15 cellular contexts compared by ENCODE assay signal in the genomic region with DNA sequence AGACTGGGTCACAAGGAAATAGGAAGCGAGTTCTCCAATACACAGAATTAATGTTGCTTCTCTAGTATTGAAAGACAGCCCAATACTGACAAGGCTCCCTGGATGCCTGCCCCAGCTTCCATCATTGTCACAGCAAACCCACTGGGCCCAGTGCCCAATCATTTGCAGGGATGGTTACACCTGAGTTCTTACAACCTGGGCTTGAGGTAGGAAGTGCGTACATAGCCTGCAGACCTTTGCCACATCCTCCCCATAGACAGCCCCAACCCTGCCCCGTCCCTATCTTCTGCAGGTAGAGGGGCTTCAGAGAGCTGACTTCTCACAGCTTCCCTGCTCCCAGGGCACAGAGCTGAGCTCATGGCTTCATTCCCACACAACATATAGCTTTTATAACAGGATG.
"Had no signal": no experiment of that assay in that cellular context is flagged by ENCODE, and none has a peak within 500 bp of the region (broad histone marks: within the 10 kb centered on the region; RNA-seq: fewer than 3 reads in every experiment).

No MANE protein-coding gene starts in this region.

- H3K4me3 ChIP-seq: adrenal gland, transverse colon, vagina had no signal

- H3K9me3 ChIP-seq: adrenal gland, neutrophil, transverse colon, vagina had no signal

- H3K27me3 ChIP-seq: adrenal gland, neutrophil, transverse colon, vagina had no signal

- H3K27ac ChIP-seq: adrenal gland, neutrophil, transverse colon, vagina had no signal

- DNase-seq: activated CD4-positive, alpha-beta memory T cell treated with anti-CD3 and anti-CD28 coated beads for 36 hours; activated CD4-positive, alpha-beta T cell treated with anti-CD3 and anti-CD28 coated beads for 1 hour; activated CD8-positive, alpha-beta memory T cell treated with anti-CD3 and anti-CD28 coated beads, Interleukin-2, amount 50 U/mL, for 4 hours; activated naive CD4-positive, alpha-beta T cell treated with anti-CD3 and anti-CD28 coated beads, Interleukin-2, amount 10 ng/mL, durations not matched to agents 7 days and 5 days; adrenal gland; foreskin fibroblast; hippocampal formation; midbrain; stimulated activated CD4-positive, alpha-beta T cell treated with anti-CD3 and anti-CD28 coated beads, Interleukin-12 subunit alpha, Interleukin-12 subunit beta, amount 100 ng/mL, for 4 hours; stimulated activated CD4-positive, alpha-beta T cell treated with anti-CD3 and anti-CD28 coated beads, Interleukin-2, amount 100 ng/mL, for 24 hours; transverse colon had no signal

- H3K4me1 ChIP-seq: adrenal gland, vagina had no signal

- H3K4me3 Mint-ChIP-seq: activated CD4-positive, alpha-beta memory T cell treated with anti-CD3 and anti-CD28 coated beads for 36 hours; activated naive CD4-positive, alpha-beta T cell treated with anti-CD3 and anti-CD28 coated beads, Interleukin-2, amount 10 ng/mL, durations not matched to agents 7 days and 5 days; activated T-helper 1 cell treated with anti-CD3 and anti-CD28 coated beads, Interleukin-12 subunit alpha, Interleukin-12 subunit beta, Interleukin-2, Interleukin-4 antibody, amounts not matched to agents 30 ng/mL and 10 ng/mL and 1 ng/mL, durations not matched to agents 14 hours and 24 hours and 36 hours; T-helper 1 cell treated with Interleukin-12 subunit alpha and Interleukin-12 subunit beta and Interleukin-4 antibody, amounts not matched to agents 30 μg/mL and 1 μg/mL, for 36 hours had no signal

- H3K36me3 Mint-ChIP-seq: activated CD4-positive, alpha-beta memory T cell treated with anti-CD3 and anti-CD28 coated beads for 36 hours had no signal

- H3K27me3 Mint-ChIP-seq: activated CD4-positive, alpha-beta memory T cell treated with anti-CD3 and anti-CD28 coated beads for 36 hours; activated naive CD4-positive, alpha-beta T cell treated with anti-CD3 and anti-CD28 coated beads, Interleukin-2, amount 10 ng/mL, durations not matched to agents 7 days and 5 days had no signal

- H3K27ac Mint-ChIP-seq: activated CD4-positive, alpha-beta memory T cell treated with anti-CD3 and anti-CD28 coated beads for 36 hours; activated naive CD4-positive, alpha-beta T cell treated with anti-CD3 and anti-CD28 coated beads, Interleukin-2, amount 10 ng/mL, durations not matched to agents 7 days and 5 days; activated T-helper 1 cell treated with anti-CD3 and anti-CD28 coated beads, Interleukin-12 subunit alpha, Interleukin-12 subunit beta, Interleukin-2, Interleukin-4 antibody, amounts not matched to agents 30 ng/mL and 10 ng/mL and 1 ng/mL, durations not matched to agents 14 hours and 24 hours and 36 hours; T-helper 1 cell treated with Interleukin-12 subunit alpha and Interleukin-12 subunit beta and Interleukin-4 antibody, amounts not matched to agents 30 μg/mL and 1 μg/mL, for 36 hours had no signal

- H3K9me3 Mint-ChIP-seq: activated CD4-positive, alpha-beta memory T cell treated with anti-CD3 and anti-CD28 coated beads for 36 hours; activated naive CD4-positive, alpha-beta T cell treated with anti-CD3 and anti-CD28 coated beads, Interleukin-2, amount 10 ng/mL, durations not matched to agents 7 days and 5 days; activated T-helper 1 cell treated with anti-CD3 and anti-CD28 coated beads, Interleukin-12 subunit alpha, Interleukin-12 subunit beta, Interleukin-2, Interleukin-4 antibody, amounts not matched to agents 30 ng/mL and 10 ng/mL and 1 ng/mL, durations not matched to agents 14 hours and 24 hours and 36 hours; T-helper 1 cell treated with Interleukin-12 subunit alpha and Interleukin-12 subunit beta and Interleukin-4 antibody, amounts not matched to agents 30 μg/mL and 1 μg/mL, for 36 hours had no signal

- H3K36me3 ChIP-seq: adrenal gland, neutrophil, transverse colon, vagina had no signal
